ENCODE assay signal across 10 cellular contexts in the genomic region with DNA sequence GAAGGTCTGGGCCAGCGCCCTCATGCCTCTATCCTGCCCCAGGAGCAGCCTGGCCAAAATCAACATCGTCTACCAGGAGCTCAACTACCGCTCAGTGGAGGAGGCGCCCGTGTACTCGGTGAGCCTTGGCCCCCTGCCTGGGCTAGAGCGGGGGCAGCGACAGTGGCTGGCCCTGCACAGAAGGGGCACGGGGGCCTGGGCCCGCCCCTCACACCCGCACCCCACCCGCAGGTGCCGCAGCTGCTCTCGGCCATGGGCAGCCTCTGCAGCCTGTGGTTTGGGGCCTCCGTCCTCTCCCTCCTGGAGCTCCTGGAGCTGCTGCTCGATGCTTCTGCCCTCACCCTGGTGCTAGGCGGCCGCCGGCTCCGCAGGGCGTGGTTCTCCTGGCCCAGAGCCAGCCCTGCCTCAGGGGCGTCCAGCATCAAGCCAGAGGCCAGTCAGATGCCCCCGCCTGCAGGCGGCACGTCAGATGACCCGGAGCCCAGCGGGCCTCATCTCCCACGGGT. TPM values are rescaled to one million over a fixed set of nuclear protein-coding genes. Genes with fewer than 3 reads are reported as not detected.
DNase-seq lines count a peak whose midpoint lies in the region; ATAC-seq and TF ChIP-seq lines count a peak whose summit lies in the region.
"Had no signal": no experiment of that assay in that cellular context is flagged by ENCODE, and none has a peak within 500 bp of the region (broad histone marks: within the 10 kb centered on the region; RNA-seq: fewer than 3 reads in every experiment).

No MANE protein-coding gene starts in this region.

- POLR2A ChIA-PET in SK-N-SH (lab: Yijun Ruan, JAX) = interaction anchor here (1.0 to 1.5 kb wide), 4 partner anchors 9 to 168 kb away, joined by 3 to 4 read pairs (median 4); a partner anchor contains a TSS

- H2AFZ ChIP-seq in SK-N-SH (ENCODE audit: low read depth) = no peak overlapping the region

- intact Hi-C loops in left ventricle myocardium superior (cut with micrococcal nuclease) = no loop called here

- WGBS in SK-N-SH (ENCODE audit: low lambda C conversion rate) = no CpG with 5 or more reads among the region's 28 CpGs

- H3F3A ChIP-seq in SK-N-SH (replicated peaks; ENCODE audit: insufficient read depth) = no peaks in the 10 kb centered on the region

- H3K4me1 ChIP-seq in SK-N-SH (ENCODE audit: control insufficient read depth in 1 of 2, insufficient read depth in 2 of 2, low read depth in 1 of 2, low read length in 1 of 2) = peaks cover 0 to 6% of the 10 kb centered on the region in 2 experiments; a peak in 1 of 4 replicates

- no peak overlapping the region for H3K9ac ChIP-seq in SK-N-SH

- no peak for TF ChIP-seq RAD21 in SK-N-SH (IDR thresholded peaks at IDR 0.05; ENCODE audit: low read length)

- H4K20me1 ChIP-seq in SK-N-SH (ENCODE audit: insufficient read depth) = no peaks in the 10 kb centered on the region

- DNase-seq in SK-N-SH (no peak), NCI-H748 (lab: John Stamatoyannopoulos, UW; ENCODE audit: unreplicated experiment) (peak; percentile 63), left ventricle myocardium superior (peak; percentile 42), substantia nigra (lab: John Stamatoyannopoulos, UW) (peak in 1 of 49 donors; percentile 76), NCI-H1092 treated with DMSO at 0.1 percent for 48 hours (lab: John Stamatoyannopoulos, UW) (no peak)
- no peak for DNase-seq in stimulated activated CD8-positive, alpha-beta memory T cell treated with anti-CD3 and anti-CD28 coated beads, Interleukin-4, amount 100 ng/mL, for 48 hours

- no peaks in the 10 kb centered on the region for H3K9me3 ChIP-seq in SK-N-SH

- CTCF ChIA-PET in SK-N-SH (lab: Yijun Ruan, JAX) = interaction anchor here (0.6 to 7.3 kb wide), 34 partner anchors 7 to 308 kb away, joined by 3 to 131 read pairs (median 5); a partner anchor contains a TSS

- H3K4me3 ChIP-seq in SK-N-SH (ENCODE audit: low read depth in 2 of 2, low read length in 1 of 2) = no peak overlapping the region
- H3K4me3 ChIP-seq: smooth muscle cell had no signal

- peak; percentile 21 for ATAC-seq in SK-N-SH treated with all-trans-retinoic acid at 6 μM for 48 hours
- no peak for ATAC-seq in left ventricle myocardium superior
- ATAC-seq in HG02885 (IDR thresholded peaks at IDR 0.05; ENCODE audit: poor library complexity, unreplicated experiment) = no peak
- ATAC-seq: activated naive CD8-positive, alpha-beta T cell treated with anti-CD3 and anti-CD28 coated beads, Interleukin-2, amount 50 U/mL, for 24 hours had no signal

- H3K27ac ChIP-seq in SK-N-SH (ENCODE audit: low read depth in 2 of 2, low read length in 1 of 2) = no peak overlapping the region
- H3K27ac ChIP-seq in substantia nigra (ENCODE audit: low read depth, low read length, poor library complexity, severe bottlenecking) = peak overlapping the region; percentile 30

- TF ChIP-seq EP300 in SK-N-SH (IDR thresholded peaks at IDR 0.05; ENCODE audit: borderline replicate concordance in 1 of 2, low read depth in 1 of 2, low read length in 1 of 2) = no peak

- H3K79me2 ChIP-seq in SK-N-SH (ENCODE audit: insufficient read depth) = no peaks in the 10 kb centered on the region

- no peak overlapping the region for H3K4me2 ChIP-seq in SK-N-SH
- H3K4me2 ChIP-seq: smooth muscle cell had no signal

- H3K27me3 ChIP-seq in SK-N-SH (ENCODE audit: insufficient read depth) = no peaks in the 10 kb centered on the region

- no peak for TF ChIP-seq CTCF in SK-N-SH (IDR thresholded peaks at IDR 0.05)

- H3K36me3 ChIP-seq in SK-N-SH (replicated peaks in 1 of 2; ENCODE audit: control insufficient read depth in 1 of 2, insufficient read depth in 2 of 2, low read length in 1 of 2) = peaks cover 0 to 18% of the 10 kb centered on the region in 2 experiments

- H3K9me2 ChIP-seq in SK-N-SH = no peaks in the 10 kb centered on the region

TF ChIP-seq in SK-N-SH treated with all-trans-retinoic acid at 6 μM for 48 hours, 23 proteins besides CTCF, POLR2A, EP300 and RAD21 (continues in another document):
- TF ChIP-seq, protein P1, sequence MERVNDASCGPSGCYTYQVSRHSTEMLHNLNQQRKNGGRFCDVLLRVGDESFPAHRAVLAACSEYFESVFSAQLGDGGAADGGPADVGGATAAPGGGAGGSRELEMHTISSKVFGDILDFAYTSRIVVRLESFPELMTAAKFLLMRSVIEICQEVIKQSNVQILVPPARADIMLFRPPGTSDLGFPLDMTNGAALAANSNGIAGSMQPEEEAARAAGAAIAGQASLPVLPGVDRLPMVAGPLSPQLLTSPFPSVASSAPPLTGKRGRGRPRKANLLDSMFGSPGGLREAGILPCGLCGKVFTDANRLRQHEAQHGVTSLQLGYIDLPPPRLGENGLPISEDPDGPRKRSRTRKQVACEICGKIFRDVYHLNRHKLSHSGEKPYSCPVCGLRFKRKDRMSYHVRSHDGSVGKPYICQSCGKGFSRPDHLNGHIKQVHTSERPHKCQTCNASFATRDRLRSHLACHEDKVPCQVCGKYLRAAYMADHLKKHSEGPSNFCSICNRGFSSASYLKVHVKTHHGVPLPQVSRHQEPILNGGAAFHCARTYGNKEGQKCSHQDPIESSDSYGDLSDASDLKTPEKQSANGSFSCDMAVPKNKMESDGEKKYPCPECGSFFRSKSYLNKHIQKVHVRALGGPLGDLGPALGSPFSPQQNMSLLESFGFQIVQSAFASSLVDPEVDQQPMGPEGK (CRISPR knock-in tag; IDR thresholded peaks at IDR 0.05; ENCODE audit: borderline replicate concordance) = no peak
- TF ChIP-seq ESRRG (CRISPR knock-in tag; IDR thresholded peaks at IDR 0.05) (no peak), ZFP30 (CRISPR knock-in tag; IDR thresholded peaks at IDR 0.05) (no peak)
- TF ChIP-seq, protein P2, sequence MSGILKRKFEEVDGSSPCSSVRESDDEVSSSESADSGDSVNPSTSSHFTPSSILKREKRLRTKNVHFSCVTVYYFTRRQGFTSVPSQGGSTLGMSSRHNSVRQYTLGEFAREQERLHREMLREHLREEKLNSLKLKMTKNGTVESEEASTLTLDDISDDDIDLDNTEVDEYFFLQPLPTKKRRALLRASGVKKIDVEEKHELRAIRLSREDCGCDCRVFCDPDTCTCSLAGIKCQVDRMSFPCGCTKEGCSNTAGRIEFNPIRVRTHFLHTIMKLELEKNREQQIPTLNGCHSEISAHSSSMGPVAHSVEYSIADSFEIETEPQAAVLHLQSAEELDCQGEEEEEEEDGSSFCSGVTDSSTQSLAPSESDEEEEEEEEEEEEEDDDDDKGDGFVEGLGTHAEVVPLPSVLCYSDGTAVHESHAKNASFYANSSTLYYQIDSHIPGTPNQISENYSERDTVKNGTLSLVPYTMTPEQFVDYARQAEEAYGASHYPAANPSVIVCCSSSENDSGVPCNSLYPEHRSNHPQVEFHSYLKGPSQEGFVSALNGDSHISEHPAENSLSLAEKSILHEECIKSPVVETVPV (CRISPR knock-in tag; IDR thresholded peaks at IDR 0.05) = no peak

TF ChIP-seq in SK-N-SH, 30 proteins besides CTCF, POLR2A, EP300 and RAD21 (continues in another document):
- TF ChIP-seq NFIC (IDR thresholded peaks at IDR 0.05; ENCODE audit: borderline replicate concordance) (no peak), CHD2 (IDR thresholded peaks at IDR 0.05; ENCODE audit: low read length, partially characterized antibody) (no peak), FOXJ3 (CRISPR knock-in tag; IDR thresholded peaks at IDR 0.05) (no peak), JUND (IDR thresholded peaks at IDR 0.05) (no peak), YY1 (IDR thresholded peaks at IDR 0.05; ENCODE audit: low read depth) (no peak), MXI1 (IDR thresholded peaks at IDR 0.05; ENCODE audit: low read depth, low read length) (no peak)
- TF ChIP-seq, protein P3, sequence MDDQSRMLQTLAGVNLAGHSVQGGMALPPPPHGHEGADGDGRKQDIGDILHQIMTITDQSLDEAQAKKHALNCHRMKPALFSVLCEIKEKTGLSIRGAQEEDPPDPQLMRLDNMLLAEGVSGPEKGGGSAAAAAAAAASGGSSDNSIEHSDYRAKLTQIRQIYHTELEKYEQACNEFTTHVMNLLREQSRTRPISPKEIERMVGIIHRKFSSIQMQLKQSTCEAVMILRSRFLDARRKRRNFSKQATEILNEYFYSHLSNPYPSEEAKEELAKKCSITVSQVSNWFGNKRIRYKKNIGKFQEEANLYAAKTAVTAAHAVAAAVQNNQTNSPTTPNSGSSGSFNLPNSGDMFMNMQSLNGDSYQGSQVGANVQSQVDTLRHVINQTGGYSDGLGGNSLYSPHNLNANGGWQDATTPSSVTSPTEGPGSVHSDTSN (IDR thresholded peaks at IDR 0.05) = no peak

RNA-seq across cellular contexts. Expression of a gene that starts 10.8 kb away (rescaled TPM):
- 2.6 and 2.9 TPM in 2 replicates for polyA plus RNA-seq in SK-N-SH (2012; rRNA removed)
- polyA plus RNA-seq in SK-N-SH (2012; cell fraction: cytosol; rRNA removed) = 0.24 and 0.54 TPM in 2 replicates
- polyA plus RNA-seq in SK-N-SH (2012; cell fraction: nucleus; rRNA removed) = 23.3 and 31.4 TPM in 2 replicates
- total RNA-seq in left ventricle myocardium superior = 3.0 TPM

RNA-seq across cellular contexts. Expression of a gene that starts 16.7 kb away (rescaled TPM):
- polyA plus RNA-seq in SK-N-SH (2012; rRNA removed) = 51.7 and 66.4 TPM in 2 replicates
- polyA plus RNA-seq in SK-N-SH (2012; cell fraction: cytosol; rRNA removed) = 8.8 and 14.1 TPM in 2 replicates
- 444 and 648 TPM in 2 replicates for polyA plus RNA-seq in SK-N-SH (2012; cell fraction: nucleus; rRNA removed)
- 60.4 TPM for total RNA-seq in left ventricle myocardium superior

RNA-seq across cellular contexts. Expression of a gene that starts 17.3 kb away (rescaled TPM):
- polyA plus RNA-seq in SK-N-SH (2012; rRNA removed) = 13.9 and 19.0 TPM in 2 replicates
- 7.1 and 11.8 TPM in 2 replicates for polyA plus RNA-seq in SK-N-SH (2012; cell fraction: cytosol; rRNA removed)
- 24.9 and 36.1 TPM in 2 replicates for polyA plus RNA-seq in SK-N-SH (2012; cell fraction: nucleus; rRNA removed)
- total RNA-seq in left ventricle myocardium superior = 11.1 TPM

RNA-seq across cellular contexts. Expression of a gene that starts 17.4 kb away (rescaled TPM):
- 31.8 and 47.5 TPM in 2 replicates for polyA plus RNA-seq in SK-N-SH (2012; rRNA removed)
- polyA plus RNA-seq in SK-N-SH (2012; cell fraction: cytosol; rRNA removed) = 31.2 and 41.5 TPM in 2 replicates
- 54.6 and 67.6 TPM in 2 replicates for polyA plus RNA-seq in SK-N-SH (2012; cell fraction: nucleus; rRNA removed)
- 39.5 TPM for total RNA-seq in left ventricle myocardium superior

RNA-seq across cellular contexts. Expression of a gene that starts 33.4 kb away (rescaled TPM):
- 137 and 141 TPM in 2 replicates for polyA plus RNA-seq in SK-N-SH (2012; rRNA removed)
- 42.5 and 60.8 TPM in 2 replicates for polyA plus RNA-seq in SK-N-SH (2012; cell fraction: cytosol; rRNA removed)
- polyA plus RNA-seq in SK-N-SH (2012; cell fraction: nucleus; rRNA removed) = 483 and 499 TPM in 2 replicates
- total RNA-seq in left ventricle myocardium superior = 77.2 TPM

Comparison
In these comparisons a context has a peak if more than half of its experiments do, and no peak if none do; other contexts are left out.
1. DNase-seq: peak in NCI-H748 (single experiment) and left ventricle myocardium superior (single experiment); none in SK-N-SH (single experiment), stimulated activated CD8-positive, alpha-beta memory T cell treated with anti-CD3 and anti-CD28 coated beads, Interleukin-4, amount 100 ng/mL, for 48 hours (single experiment) and NCI-H1092 treated with DMSO at 0.1 percent for 48 hours (single experiment).